ENCODE assay signal across 8 cellular contexts in the genomic region with DNA sequence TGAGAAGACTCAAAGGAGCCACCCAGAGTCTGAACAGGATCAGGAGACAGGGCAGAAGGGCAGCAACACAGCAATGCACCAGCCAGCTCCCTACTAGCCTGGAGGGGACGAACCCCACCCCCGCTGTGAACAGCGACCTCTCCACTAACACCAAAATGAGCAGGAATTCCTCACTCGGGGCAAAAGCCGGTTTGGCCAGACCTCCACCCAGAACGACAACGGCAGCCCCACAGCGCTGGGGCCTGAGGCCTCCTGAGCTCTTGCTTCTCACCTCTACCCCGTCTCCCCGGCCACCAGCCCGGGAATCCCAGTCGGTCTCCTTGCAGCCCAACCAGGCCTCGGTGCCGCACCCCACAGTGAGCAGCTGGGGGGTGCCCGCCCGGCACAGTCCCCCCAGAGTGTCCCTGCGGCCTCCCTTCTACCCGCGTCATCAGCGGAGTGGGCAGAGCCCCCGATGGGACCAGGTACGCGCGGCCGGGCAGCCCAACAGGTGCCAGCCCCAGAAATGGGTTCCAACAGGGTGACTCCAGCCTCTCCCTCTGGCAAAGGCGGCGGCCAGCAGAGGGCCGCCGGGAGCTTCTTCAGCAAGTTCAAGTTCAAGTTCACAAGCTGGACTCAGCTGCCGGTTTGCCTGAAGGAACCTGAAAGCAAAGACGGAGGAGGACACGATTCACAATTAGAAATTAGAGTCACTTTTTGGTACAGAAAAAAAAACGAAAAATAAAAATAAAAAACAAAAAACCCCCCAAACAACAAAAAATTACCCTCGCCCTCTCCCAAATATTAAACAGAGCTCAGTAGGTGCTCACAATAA.
DNase-seq lines count a peak whose midpoint lies in the region; ATAC-seq, FAIRE-seq and TF ChIP-seq lines count a peak whose summit lies in the region.

No MANE protein-coding gene starts in this region.

- no peaks in the 10 kb centered on the region for H3K9me1 ChIP-seq in keratinocyte (ENCODE audit: control insufficient read depth, extremely low read depth, insufficient read depth, low read length)

- peaks cover 6% of the 10 kb centered on the region for H3K4me1 Mint-ChIP-seq in stimulated activated effector memory CD8-positive, alpha-beta T cell treated with anti-CD3 and anti-CD28 coated beads, Interleukin-12 subunit alpha, Interleukin-12 subunit beta, amount 100 ng/mL, for 72 hours

- no peaks in the 10 kb centered on the region for H4K20me1 ChIP-seq in keratinocyte (ENCODE audit: control insufficient read depth, extremely low read depth, insufficient read depth, low read length)

- H3K9me3 Mint-ChIP-seq in stimulated activated effector memory CD8-positive, alpha-beta T cell treated with anti-CD3 and anti-CD28 coated beads, Interleukin-12 subunit alpha, Interleukin-12 subunit beta, amount 100 ng/mL, for 72 hours: peaks cover 6% of the 10 kb centered on the region

- H3K27me3 ChIP-seq in bronchial epithelial cell (ENCODE audit: control insufficient read depth, insufficient read depth, low read length) (peaks cover 8% of the 10 kb centered on the region), keratinocyte (ENCODE audit: control insufficient read depth, extremely low read depth, insufficient read depth, low read length) (peaks cover 18% of the 10 kb centered on the region)

- H3K4me1 ChIP-seq in keratinocyte (ENCODE audit: control insufficient read depth, extremely low read depth, insufficient read depth, low read length): no peaks in the 10 kb centered on the region

- peak overlapping the region; percentile 2 for H3K4me3 ChIP-seq in bronchial epithelial cell (ENCODE audit: low read depth, low read length)
- H3K4me3 ChIP-seq in keratinocyte (ENCODE audit: control insufficient read depth in 2 of 3, extremely low read depth in 1 of 3, insufficient read depth in 2 of 3, low read depth in 1 of 3, low read length in 3 of 3): peak overlapping the region in 1 of 3 experiments; percentile 39

- H3K36me3 Mint-ChIP-seq in stimulated activated effector memory CD8-positive, alpha-beta T cell treated with anti-CD3 and anti-CD28 coated beads, Interleukin-12 subunit alpha, Interleukin-12 subunit beta, amount 100 ng/mL, for 72 hours: no peaks in the 10 kb centered on the region

- H3K4me3 Mint-ChIP-seq in stimulated activated effector memory CD8-positive, alpha-beta T cell treated with anti-CD3 and anti-CD28 coated beads, Interleukin-12 subunit alpha, Interleukin-12 subunit beta, amount 100 ng/mL, for 72 hours: no peak overlapping the region

- H3K36me3 ChIP-seq in bronchial epithelial cell (ENCODE audit: control insufficient read depth, insufficient read depth, low read length): no peaks in the 10 kb centered on the region
- H3K36me3 ChIP-seq in keratinocyte (ENCODE audit: control insufficient read depth in 2 of 2, extremely low read depth in 1 of 2, insufficient read depth in 2 of 2, low read length in 2 of 2): no peaks in the 10 kb centered on the region

- peak; percentile 13 for ATAC-seq in stimulated activated effector memory CD8-positive, alpha-beta T cell treated with anti-CD3 and anti-CD28 coated beads, Interleukin-12 subunit alpha, Interleukin-12 subunit beta, amount 100 ng/mL, for 72 hours
- ATAC-seq in HG03378 (IDR thresholded peaks at IDR 0.05; ENCODE audit: unreplicated experiment) (no peak), GM18502 (IDR thresholded peaks at IDR 0.05; ENCODE audit: poor library complexity, unreplicated experiment) (no peak)

- H3K4me2 ChIP-seq in keratinocyte (ENCODE audit: control insufficient read depth, extremely low read depth, insufficient read depth, low read depth, low read length): peak overlapping the region; percentile 55

- dilution Hi-C loops in keratinocyte (cut with MboI; ENCODE audit: extremely low pct_ligation_motif_present, low sequenced_read_pairs): no loop called here

- no peak overlapping the region for H3K27ac Mint-ChIP-seq in stimulated activated effector memory CD8-positive, alpha-beta T cell treated with anti-CD3 and anti-CD28 coated beads, Interleukin-12 subunit alpha, Interleukin-12 subunit beta, amount 100 ng/mL, for 72 hours

- DNase-seq in HCEC 1CT (peak; percentile 25), bronchial epithelial cell (ENCODE audit: low read depth) (no peak), keratinocyte (ENCODE audit: low read depth, low spot score) (no peak), NCI-H345 treated with DMSO at 0.1 percent for 48 hours (lab: John Stamatoyannopoulos, UW; ENCODE audit: unreplicated experiment) (no peak)
- no peak for DNase-seq in stimulated activated effector memory CD8-positive, alpha-beta T cell treated with anti-CD3 and anti-CD28 coated beads, Interleukin-12 subunit alpha, Interleukin-12 subunit beta, amount 100 ng/mL, for 72 hours (ENCODE audit: low spot score in 2 of 2)
- DNase-seq in activated CD8-positive, alpha-beta memory T cell treated with anti-CD3 and anti-CD28 coated beads, Interleukin-2, amount 50 U/mL, for 4 hours: no peak

- FAIRE-seq in bronchial epithelial cell (lab: Jason Lieb, UNC) (no peak), keratinocyte (lab: Jason Lieb, UNC) (no peak)

- TF ChIP-seq CTCF in bronchial epithelial cell (IDR thresholded peaks at IDR 0.05; ENCODE audit: insufficient read depth, low read length, severe bottlenecking): peak; percentile 55
- TF ChIP-seq CTCF in keratinocyte (optimal IDR thresholded peaks at IDR 0.05 in 1 of 3, IDR thresholded peaks at IDR 0.05 in 1 of 3, conservative IDR thresholded peaks at IDR 0.05 in 1 of 3; ENCODE audit: extremely low read depth in 1 of 3, insufficient read depth in 2 of 3, low read length in 3 of 3): peak; percentile 21 to 47 (median 30)

- H2AFZ ChIP-seq in keratinocyte (ENCODE audit: control insufficient read depth, low read length): no peak overlapping the region

- no peaks in the 10 kb centered on the region for H3K79me2 ChIP-seq in keratinocyte (ENCODE audit: control insufficient read depth, insufficient read depth, low read length)

- no peak overlapping the region for H3K9ac ChIP-seq in keratinocyte (ENCODE audit: control insufficient read depth, extremely low read depth, insufficient read depth, low read length)

- no peaks in the 10 kb centered on the region for H3K9me3 ChIP-seq in keratinocyte (ENCODE audit: control insufficient read depth, low read depth, low read length)

- H3K27ac ChIP-seq in keratinocyte (ENCODE audit: control insufficient read depth, insufficient read depth, low read length): no peak overlapping the region
